8 cellular contexts compared by ENCODE assay signal in genomic region chr9:128026255-128027165, GRCh38. TPM values are rescaled to one million over a fixed set of nuclear protein-coding genes. Genes with fewer than 3 reads are reported as not detected.
DNase-seq lines count a peak whose midpoint lies in the region; ATAC-seq and TF ChIP-seq lines count a peak whose summit lies in the region.

No MANE protein-coding gene starts in this region.

- H3K4me2 ChIP-seq in Karpas-422 (ENCODE audit: low read depth, low read length, poor library complexity, severe bottlenecking): no peak overlapping the region

- no peak overlapping the region for H3K9ac ChIP-seq in Karpas-422 (ENCODE audit: low read length)

- H3K4me3 Mint-ChIP-seq in memory B cell: peak overlapping the region; percentile 56

- H3K4me1 ChIP-seq in Karpas-422 (ENCODE audit: low read length) (peaks cover 8% of the 10 kb centered on the region), thymus (ENCODE audit: control insufficient read depth, insufficient read depth, low read length) (peaks cover 57% of the 10 kb centered on the region), foreskin keratinocyte (no peaks in the 10 kb centered on the region)

- peak; percentile 66 for DNase-seq in Karpas-422
- peak; percentile 59 for DNase-seq in activated T-cell treated with anti-CD3 and anti-CD28 coated beads for 4 hours
- peak; percentile 62 to 80 for DNase-seq in memory B cell (ENCODE audit: low spot score in 2 of 2)
- DNase-seq in foreskin keratinocyte: no peak

- no peaks in the 10 kb centered on the region for H3K9me3 Mint-ChIP-seq in memory B cell

- H3K4me3 ChIP-seq in Karpas-422 (ENCODE audit: low read length) (no peak overlapping the region), thymus (ENCODE audit: low read length) (peak overlapping the region; percentile 0)

- no peaks in the 10 kb centered on the region for H4K20me1 ChIP-seq in Karpas-422 (ENCODE audit: insufficient read depth, low read depth, low read length)

- ATAC-seq in GM18502 (IDR thresholded peaks at IDR 0.05; ENCODE audit: poor library complexity, unreplicated experiment) (peak; percentile 47), memory B cell (ENCODE audit: low read depth) (peak; percentile 84), HG02884 (IDR thresholded peaks at IDR 0.05; ENCODE audit: unreplicated experiment) (no peak), HG02798 (IDR thresholded peaks at IDR 0.05; ENCODE audit: poor library complexity, unreplicated experiment) (no peak), foreskin keratinocyte (no peak)

- TF ChIP-seq CTCF in foreskin keratinocyte (conservative IDR thresholded peaks at IDR 0.05): no peak

- H3K9me3 ChIP-seq in Karpas-422 (ENCODE audit: low read length) (no peaks in the 10 kb centered on the region), thymus (ENCODE audit: control insufficient read depth) (no peaks in the 10 kb centered on the region)

- H3K27ac Mint-ChIP-seq in memory B cell: peak overlapping the region; percentile 97

- no peaks in the 10 kb centered on the region for H3K36me3 Mint-ChIP-seq in memory B cell

- H3K27me3 Mint-ChIP-seq in memory B cell: no peaks in the 10 kb centered on the region

- no peaks in the 10 kb centered on the region for H3K79me2 ChIP-seq in Karpas-422 (ENCODE audit: low read length)

- no peaks in the 10 kb centered on the region for H3K9me2 ChIP-seq in Karpas-422 (replicated peaks; ENCODE audit: insufficient read depth, low read length)

- 30% methylated on average over 19 of the region's 19 CpGs for WGBS in thymus

- peak overlapping the region; percentile 12; the same call in 1 of the 2 replicates for H2AFZ ChIP-seq in Karpas-422 (ENCODE audit: low read length)

- H3K27ac ChIP-seq in Karpas-422 (ENCODE audit: low read length): no peak overlapping the region
- H3K27ac ChIP-seq in thymus (ENCODE audit: low read depth): peak overlapping the region; percentile 96
- H3K27ac ChIP-seq in foreskin keratinocyte: no peak overlapping the region

- H3K36me3 ChIP-seq in Karpas-422 (ENCODE audit: insufficient read depth, low read length) (no peaks in the 10 kb centered on the region), thymus (ENCODE audit: control insufficient read depth, insufficient read depth) (no peaks in the 10 kb centered on the region)

- H3K4me1 Mint-ChIP-seq in memory B cell: peaks cover 44% of the 10 kb centered on the region

- H3K27me3 ChIP-seq in Karpas-422 (ENCODE audit: low read length) (no peaks in the 10 kb centered on the region), thymus (ENCODE audit: control insufficient read depth, insufficient read depth) (no peaks in the 10 kb centered on the region), foreskin keratinocyte (no peaks in the 10 kb centered on the region)

RNA-seq across cellular contexts. Expression of gene NAIF1, which starts 40.6 kb away (rescaled TPM):
- total RNA-seq in Karpas-422 (2014; rRNA removed; shearing (Covaris generic); ENCODE audit: low replicate concordance): 7.3 and 13.9 TPM in 2 replicates
- 11.5 TPM for polyA plus RNA-seq in thymus
- 8.0 and 9.5 TPM in 2 replicates for total RNA-seq in foreskin keratinocyte
- 7.8 and 8.9 TPM in 2 replicates for polyA plus RNA-seq in foreskin keratinocyte

RNA-seq across cellular contexts. Expression of gene SLC25A25, which starts 41.5 kb away (rescaled TPM):
- total RNA-seq in Karpas-422 (2014; rRNA removed; shearing (Covaris generic); ENCODE audit: low replicate concordance): 4.1 and 12.7 TPM in 2 replicates
- 12.3 TPM for polyA plus RNA-seq in thymus
- total RNA-seq in foreskin keratinocyte: 8.0 and 8.7 TPM in 2 replicates
- 3.8 and 4.8 TPM in 2 replicates for polyA plus RNA-seq in foreskin keratinocyte

RNA-seq across cellular contexts. Expression of gene EEIG1, which starts 45.7 kb away (rescaled TPM):
- 6.9 and 10.1 TPM in 2 replicates for total RNA-seq in Karpas-422 (2014; rRNA removed; shearing (Covaris generic); ENCODE audit: low replicate concordance)
- polyA plus RNA-seq in thymus (51.4 TPM), foreskin keratinocyte (4.0 and 5.6 TPM in 2 replicates)
- 4.1 and 6.1 TPM in 2 replicates for total RNA-seq in foreskin keratinocyte

Comparison
In these comparisons a context has a peak if more than half of its experiments do, and no peak if none do; other contexts are left out.
1. ATAC-seq: peak in GM18502 (single experiment) and memory B cell (single experiment); none in HG02884 (single experiment), HG02798 (single experiment) and foreskin keratinocyte (single experiment).
2. DNase-seq: peak in Karpas-422 (single experiment), activated T-cell treated with anti-CD3 and anti-CD28 coated beads for 4 hours (single experiment) and memory B cell (2 of 2); none in foreskin keratinocyte (0 of 2).